ENCODE assay signal across 13 cellular contexts in the genomic region with DNA sequence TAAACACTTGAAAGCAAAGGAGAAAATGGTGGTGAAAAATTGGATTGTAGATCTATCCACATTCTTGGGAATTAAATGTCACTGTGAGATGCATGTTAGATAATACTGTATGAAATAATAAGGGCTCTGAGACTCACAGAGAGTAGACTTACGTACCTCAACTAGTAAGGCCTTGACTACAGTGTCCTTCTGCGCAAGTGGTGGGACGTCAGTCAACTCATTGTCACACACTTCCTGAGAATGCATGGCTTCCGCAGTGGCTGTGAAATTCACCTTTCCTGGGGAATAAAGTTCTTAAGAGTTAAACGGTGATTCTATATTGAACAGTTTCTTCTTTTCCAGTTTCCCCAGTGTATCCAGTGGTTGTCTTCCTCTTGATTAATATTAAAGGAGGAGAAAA. TPM values are rescaled to one million over a fixed set of nuclear protein-coding genes. Genes with fewer than 3 reads are reported as not detected.
A peak's percentile ranks its signal among the peaks of the same experiment; 100 is the strongest.
DNase-seq lines count a peak whose midpoint lies in the region; ATAC-seq, FAIRE-seq and TF ChIP-seq lines count a peak whose summit lies in the region.
"Had no signal": no experiment of that assay in that cellular context is flagged by ENCODE, and none has a peak within 500 bp of the region (broad histone marks: within the 10 kb centered on the region; RNA-seq: fewer than 3 reads in every experiment).

No MANE protein-coding gene starts in this region.

- no peak for FAIRE-seq in GM12891 (lab: Jason Lieb, UNC)

- peak overlapping the region in 7 of 8 donors; percentile 22 to 96 (median 80) for H3K4me3 Mint-ChIP-seq in naive B cell
- no peak overlapping the region for H3K4me3 Mint-ChIP-seq in glutamatergic neuron (ENCODE audit: unreplicated experiment)
- H3K4me3 Mint-ChIP-seq: neural crest cell had no signal

- peak overlapping the region in 11 of 12 donors; percentile 50 to 86 (median 72) for H3K27ac ChIP-seq in heart left ventricle
- peak overlapping the region in 3 of 4 donors; percentile 42 to 71 (median 67) for H3K27ac ChIP-seq in tibial nerve

- H3K4me1 Mint-ChIP-seq in naive B cell (peaks cover 4 to 8% (median 5%) of the 10 kb centered on the region in 3 donors), glutamatergic neuron (ENCODE audit: low read depth, unreplicated experiment) (no peaks in the 10 kb centered on the region)

- no peaks in the 10 kb centered on the region for H3K36me3 ChIP-seq in heart left ventricle
- H3K36me3 ChIP-seq in adipocyte (ENCODE audit: control insufficient read depth, insufficient read depth, low read length, severe bottlenecking): no peaks in the 10 kb centered on the region
- H3K36me3 ChIP-seq in tibial nerve: no peaks in the 10 kb centered on the region
- H3K36me3 ChIP-seq: BE2C, MG63 had no signal

- no peak overlapping the region for H3K9ac ChIP-seq in adipocyte (ENCODE audit: low read length)

- ATAC-seq in heart left ventricle: peak in 3 of 4 donors; percentile 41 to 89 (median 71)
- no peak for ATAC-seq in Right ventricle myocardium superior (ENCODE audit: poor library complexity)
- no peak for ATAC-seq in naive B cell (ENCODE audit: low read depth in 2 of 2)

- DNase-seq in heart left ventricle (peak in 2 of 5 donors; percentile 16 to 25), Right ventricle myocardium superior (no peak), adipocyte (ENCODE audit: low read depth) (no peak), naive B cell (no peak), tibial nerve (ENCODE audit: low spot score in 2 of 2) (no peak), glutamatergic neuron (no peak), GM12891 (ENCODE audit: insufficient read length, low spot score) (no peak), kidney glomerular epithelial cell (lab: John Stamatoyannopoulos, UW) (no peak)
- DNase-seq: BE2C, H7, islet precursor cell, MG63 had no signal

- H3K4me1 ChIP-seq in heart left ventricle (peaks cover 0 to 11% (median 0%) of the 10 kb centered on the region in 12 donors), adipocyte (ENCODE audit: control insufficient read depth, insufficient read depth, low read length) (peaks cover 11% of the 10 kb centered on the region), tibial nerve (peaks cover 0 to 23% (median 0%) of the 10 kb centered on the region in 4 donors)
- H3K4me1 ChIP-seq: BE2C had no signal

- TF ChIP-seq CTCF in heart left ventricle (IDR thresholded peaks at IDR 0.05): no peak
- TF ChIP-seq CTCF in tibial nerve (IDR thresholded peaks at IDR 0.05): no peak
- TF ChIP-seq CTCF in glutamatergic neuron (IDR thresholded peaks at IDR 0.05; ENCODE audit: partially characterized antibody, unreplicated experiment): no peak

- H3K4me3 ChIP-seq in heart left ventricle (peak overlapping the region in 11 of 12 donors; percentile 22 to 63 (median 53)), adipocyte (ENCODE audit: low read length) (peak overlapping the region; percentile 76), tibial nerve (peak overlapping the region; percentile 25 to 50 (median 43))

- no peaks in the 10 kb centered on the region for H3K9me3 ChIP-seq in heart left ventricle
- no peaks in the 10 kb centered on the region for H3K9me3 ChIP-seq in adipocyte (ENCODE audit: control insufficient read depth, low read length)
- no peaks in the 10 kb centered on the region for H3K9me3 ChIP-seq in tibial nerve
- H3K9me3 ChIP-seq: BE2C, MG63 had no signal

- intact Hi-C loops in heart left ventricle (cut with DNase I) (loop anchor here in 5 of 10 donors (2.0 to 10.0 kb wide), 4 partner anchors 73 to 126 kb away; partner anchors contain the start of gene A2M (in 5 of the 5)), Right ventricle myocardium superior (cut with DNase I) (loop anchor here (5.0 kb wide), 1 partner anchor 123 kb away; the partner anchor contains the start of gene A2M)

- no peak for TF ChIP-seq EP300 in tibial nerve (IDR thresholded peaks at IDR 0.05)

- H3K36me3 Mint-ChIP-seq in naive B cell: peaks cover 4 to 7% of the 10 kb centered on the region in 2 donors
- no peaks in the 10 kb centered on the region for H3K36me3 Mint-ChIP-seq in glutamatergic neuron (ENCODE audit: unreplicated experiment)

- no peak overlapping the region for H3K27ac Mint-ChIP-seq in naive B cell
- no peak overlapping the region for H3K27ac Mint-ChIP-seq in glutamatergic neuron (ENCODE audit: unreplicated experiment)

- no peaks in the 10 kb centered on the region for H3K9me3 Mint-ChIP-seq in naive B cell
- no peaks in the 10 kb centered on the region for H3K9me3 Mint-ChIP-seq in glutamatergic neuron (ENCODE audit: unreplicated experiment)
- H3K9me3 Mint-ChIP-seq: neural crest cell had no signal

- TF ChIP-seq POLR2A in heart left ventricle (IDR thresholded peaks at IDR 0.05) (no peak), tibial nerve (IDR thresholded peaks at IDR 0.05) (no peak), GM12891 (IDR thresholded peaks at IDR 0.05; ENCODE audit: low read depth, low read length) (no peak)

- H3K27me3 Mint-ChIP-seq in naive B cell (peaks cover 22 to 35% (median 25%) of the 10 kb centered on the region in 3 donors), glutamatergic neuron (ENCODE audit: unreplicated experiment) (peaks cover 2% of the 10 kb centered on the region)

- H3K27me3 ChIP-seq in heart left ventricle (no peaks in the 10 kb centered on the region), adipocyte (replicated peaks; ENCODE audit: control insufficient read depth, insufficient read depth, low read length) (peaks cover 4% of the 10 kb centered on the region), tibial nerve (no peaks in the 10 kb centered on the region)

- 66 to 79% (median 75%) methylated on average over 5 of the region's 5 CpGs for WGBS in heart left ventricle, 4 donors
- WGBS in tibial nerve, 2 donors: 88 to 95% methylated on average over 5 of the region's 5 CpGs

TF ChIP-seq in GM12891, 5 proteins besides CTCF, POLR2A, EP300 and RAD21:
- TF ChIP-seq SPI1 (IDR thresholded peaks at IDR 0.05; ENCODE audit: low read depth, low read length): no peak
- TF ChIP-seq TAF1 (IDR thresholded peaks at IDR 0.05; ENCODE audit: low read depth, low read length): no peak
- no peak for TF ChIP-seq PAX5 (IDR thresholded peaks at IDR 0.05; ENCODE audit: insufficient read depth, low read length, severe bottlenecking)

RNA-seq across cellular contexts. Expression of gene PZP, which starts 32.6 kb away (rescaled TPM):
- total RNA-seq in heart left ventricle (1 to 10 TPM in 1 of 9 donors, under 1 TPM in 7, not detected in 1; 0.08 to 1.1 (median 0.64) TPM), Right ventricle myocardium superior (1.3 TPM), tibial nerve (under 1 TPM in 3 of 4 donors, not detected in 1; 0.22 to 0.59 (median 0.30) TPM), glutamatergic neuron (ENCODE audit: unreplicated experiment) (not detected)
- polyA plus RNA-seq in heart left ventricle (under 1 TPM; 0.12 to 0.42 TPM), naive B cell (ENCODE audit: low read depth in 6 of 6) (not detected)
- polyA plus RNA-seq in GM12891 (2012; ENCODE audit: low read depth, missing spikeins): not detected
- total RNA-seq: H7, neural crest cell had no signal

Comparison
In these comparisons a context has a peak if more than half of its experiments do, and no peak if none do; other contexts are left out.
1. ATAC-seq: peak in heart left ventricle (3 of 4); none in Right ventricle myocardium superior (single experiment) and naive B cell (0 of 2).
2. Peak in every context shown above with its lines, with median percentiles within 50 percentile points of each other: H3K4me3 ChIP-seq.